In genomic region chr2:233119806-233120205, GRCh38 we compare ENCODE assay signal across 1 cellular context.
TF ChIP-seq lines count a peak whose summit lies in the region.

No MANE protein-coding gene starts in this region.

TF ChIP-seq in H1, 55 proteins besides CTCF, POLR2A, EP300 and RAD21:
- TF ChIP-seq POU5F1 (IDR thresholded peaks at IDR 0.05; ENCODE audit: low read depth, low read length): no peak
- no peak for TF ChIP-seq EZH2 (IDR thresholded peaks at IDR 0.05; ENCODE audit: low read depth, low read length, severe bottlenecking)
- no peak for TF ChIP-seq CHD7 (IDR thresholded peaks at IDR 0.05; ENCODE audit: insufficient replicate concordance, low read length)
- TF ChIP-seq HDAC6 (IDR thresholded peaks at IDR 0.05; ENCODE audit: low read depth, low read length): no peak
- TF ChIP-seq KDM5A (IDR thresholded peaks at IDR 0.05; ENCODE audit: low read length): no peak
- no peak for TF ChIP-seq TEAD4 (IDR thresholded peaks at IDR 0.05; ENCODE audit: low read depth, low read length)
- no peak for TF ChIP-seq FOSL1 (IDR thresholded peaks at IDR 0.05; ENCODE audit: insufficient read depth, low read depth, low read length)
- TF ChIP-seq NRF1 (IDR thresholded peaks at IDR 0.05; ENCODE audit: low read depth, low read length): no peak
- no peak for TF ChIP-seq CREB1 (IDR thresholded peaks at IDR 0.05)
- TF ChIP-seq GTF2F1 (IDR thresholded peaks at IDR 0.05; ENCODE audit: borderline replicate concordance, low read depth, low read length): no peak
- no peak for TF ChIP-seq CHD1 (IDR thresholded peaks at IDR 0.05; ENCODE audit: low read depth, low read length)
- TF ChIP-seq RNF2 (IDR thresholded peaks at IDR 0.05; ENCODE audit: borderline replicate concordance, low read depth, low read length, missing control alignments, poor library complexity, severe bottlenecking): no peak
- no peak for TF ChIP-seq TBP (IDR thresholded peaks at IDR 0.05; ENCODE audit: low read depth, low read length)
